In the genomic region with DNA sequence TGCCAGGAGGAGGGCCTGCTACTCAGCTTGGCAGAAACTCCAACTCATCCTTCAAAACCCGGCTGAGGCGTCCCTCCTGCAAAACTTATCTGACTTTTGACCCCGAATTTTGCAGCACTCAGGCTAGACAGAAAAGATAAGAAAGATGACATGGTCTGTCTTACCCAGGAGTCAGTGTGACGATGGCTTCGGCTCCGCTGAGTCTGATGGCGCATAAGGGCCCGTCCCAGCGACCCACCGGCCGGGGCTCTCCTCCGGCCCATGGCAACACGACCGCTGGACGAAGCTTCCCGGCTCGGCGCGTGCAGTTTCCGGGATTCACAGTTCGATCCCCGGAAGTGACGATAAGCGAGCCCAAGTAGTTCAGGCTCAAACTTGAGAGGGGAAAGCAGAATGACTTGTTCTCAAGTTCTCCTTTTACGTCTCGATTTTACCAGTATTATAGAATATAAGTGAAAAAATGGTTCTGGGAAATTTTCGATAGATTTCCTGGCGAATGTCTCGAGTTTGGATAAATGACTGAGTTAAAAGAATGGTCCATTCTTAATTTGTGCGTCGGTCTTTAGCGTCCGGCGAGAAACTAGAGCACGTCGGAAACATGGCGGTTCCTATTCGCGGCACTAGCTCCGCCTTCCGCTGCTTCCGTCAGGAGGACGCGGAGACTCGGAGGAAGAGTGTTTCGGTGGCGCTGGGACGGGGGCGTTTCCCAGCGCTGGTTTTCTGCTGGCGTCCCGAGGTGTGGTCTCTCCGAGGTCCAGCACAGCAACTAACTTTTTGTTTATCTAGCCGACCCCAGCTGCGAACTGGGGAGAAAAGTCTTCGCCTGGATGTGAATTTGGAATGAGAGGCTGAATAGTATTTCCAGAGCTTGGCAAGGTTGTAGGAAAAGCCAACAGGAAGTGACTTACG, we compare ENCODE assay signal across 1 cellular context.
TF ChIP-seq lines count a peak whose summit lies in the region.

TSS of gene LSG1 (minus strand) at position 292 of the 909 bp plus-strand sequence. CDS start at position 263, 29 bp downstream.

TF ChIP-seq in HepG2, 621 proteins besides CTCF, POLR2A, EP300 and RAD21 (continued from another document and continues in another):
- TF ChIP-seq ZNF792 (CRISPR knock-in tag; IDR thresholded peaks at IDR 0.05) (peak; percentile 73; the same call in 1 of the 2 replicates), RFXANK (CRISPR knock-in tag; IDR thresholded peaks at IDR 0.05) (no peak), ZNF253 (CRISPR knock-in tag; IDR thresholded peaks at IDR 0.05; ENCODE audit: borderline replicate concordance) (no peak), ZNF564 (CRISPR knock-in tag; IDR thresholded peaks at IDR 0.05) (peak; percentile 68), ZNF878 (CRISPR knock-in tag; IDR thresholded peaks at IDR 0.05) (peak; percentile 62; the same call in 1 of the 2 replicates), MYNN (CRISPR knock-in tag; IDR thresholded peaks at IDR 0.05; ENCODE audit: low read depth) (no peak), ZNF20 (CRISPR knock-in tag; IDR thresholded peaks at IDR 0.05) (no peak), ZFY (CRISPR knock-in tag; IDR thresholded peaks at IDR 0.05) (peak; percentile 66), ZNF124 (CRISPR knock-in tag; IDR thresholded peaks at IDR 0.05) (peak; percentile 31; the same call in 1 of the 2 replicates), SOX13 (IDR thresholded peaks at IDR 0.05) (no peak), SOX13 (CRISPR knock-in tag; conservative IDR thresholded peaks at IDR 0.05 in 1 of 2, IDR thresholded peaks at IDR 0.05 in 1 of 2) (peak in 1 of 2 experiments; percentile 14; a peak in 1 of 4 replicates), ZNF776 (CRISPR knock-in tag; IDR thresholded peaks at IDR 0.05) (no peak), SYNCRIP (IDR thresholded peaks at IDR 0.05; ENCODE audit: insufficient read depth, low read depth, low read length) (no peak), YEATS2 (CRISPR knock-in tag; IDR thresholded peaks at IDR 0.05; ENCODE audit: borderline replicate concordance) (peak; percentile 88), ZNF264 (CRISPR knock-in tag; IDR thresholded peaks at IDR 0.05) (peak; percentile 14), ZNF678 (CRISPR knock-in tag; IDR thresholded peaks at IDR 0.05) (no peak), MIXL1 (CRISPR knock-in tag; IDR thresholded peaks at IDR 0.05) (peak; percentile 94), RERE (CRISPR knock-in tag; IDR thresholded peaks at IDR 0.05; ENCODE audit: low read depth) (0 out of 2 replicates have a peak, but pooled peaks have one; percentile 11), ZNF501 (CRISPR knock-in tag; IDR thresholded peaks at IDR 0.05) (peak; percentile 82), ZKSCAN1 (IDR thresholded peaks at IDR 0.05; ENCODE audit: low read length) (0 out of 2 replicates have a peak, but pooled peaks have one; percentile 20), NKX3-1 (CRISPR knock-in tag; IDR thresholded peaks at IDR 0.05) (no peak), ZNF232 (CRISPR knock-in tag; IDR thresholded peaks at IDR 0.05; ENCODE audit: borderline replicate concordance) (peak; percentile 67; the same call in 1 of the 2 replicates), CCDC6 (CRISPR knock-in tag; IDR thresholded peaks at IDR 0.05) (peak; percentile 85; the same call in 1 of the 2 replicates), FOXJ3 (CRISPR knock-in tag; IDR thresholded peaks at IDR 0.05; ENCODE audit: borderline replicate concordance) (peak; percentile 33; the same call in 1 of the 2 replicates), ZNF660 (CRISPR knock-in tag; IDR thresholded peaks at IDR 0.05; ENCODE audit: borderline replicate concordance, low read depth) (no peak), HIVEP1 (CRISPR knock-in tag; IDR thresholded peaks at IDR 0.05) (peak; percentile 39; the same call in 1 of the 2 replicates), ZSCAN12 (CRISPR knock-in tag; IDR thresholded peaks at IDR 0.05) (0 out of 2 replicates have a peak, but pooled peaks have one; percentile 49), GMEB1 (CRISPR knock-in tag; IDR thresholded peaks at IDR 0.05; ENCODE audit: borderline replicate concordance) (peak; percentile 62; the same call in 1 of the 2 replicates), SP2 (CRISPR knock-in tag; IDR thresholded peaks at IDR 0.05) (peak; percentile 33), GFI1 (CRISPR knock-in tag; IDR thresholded peaks at IDR 0.05; ENCODE audit: borderline replicate concordance) (0 out of 2 replicates have a peak, but pooled peaks have one; percentile 20)
- TF ChIP-seq, protein P1, sequence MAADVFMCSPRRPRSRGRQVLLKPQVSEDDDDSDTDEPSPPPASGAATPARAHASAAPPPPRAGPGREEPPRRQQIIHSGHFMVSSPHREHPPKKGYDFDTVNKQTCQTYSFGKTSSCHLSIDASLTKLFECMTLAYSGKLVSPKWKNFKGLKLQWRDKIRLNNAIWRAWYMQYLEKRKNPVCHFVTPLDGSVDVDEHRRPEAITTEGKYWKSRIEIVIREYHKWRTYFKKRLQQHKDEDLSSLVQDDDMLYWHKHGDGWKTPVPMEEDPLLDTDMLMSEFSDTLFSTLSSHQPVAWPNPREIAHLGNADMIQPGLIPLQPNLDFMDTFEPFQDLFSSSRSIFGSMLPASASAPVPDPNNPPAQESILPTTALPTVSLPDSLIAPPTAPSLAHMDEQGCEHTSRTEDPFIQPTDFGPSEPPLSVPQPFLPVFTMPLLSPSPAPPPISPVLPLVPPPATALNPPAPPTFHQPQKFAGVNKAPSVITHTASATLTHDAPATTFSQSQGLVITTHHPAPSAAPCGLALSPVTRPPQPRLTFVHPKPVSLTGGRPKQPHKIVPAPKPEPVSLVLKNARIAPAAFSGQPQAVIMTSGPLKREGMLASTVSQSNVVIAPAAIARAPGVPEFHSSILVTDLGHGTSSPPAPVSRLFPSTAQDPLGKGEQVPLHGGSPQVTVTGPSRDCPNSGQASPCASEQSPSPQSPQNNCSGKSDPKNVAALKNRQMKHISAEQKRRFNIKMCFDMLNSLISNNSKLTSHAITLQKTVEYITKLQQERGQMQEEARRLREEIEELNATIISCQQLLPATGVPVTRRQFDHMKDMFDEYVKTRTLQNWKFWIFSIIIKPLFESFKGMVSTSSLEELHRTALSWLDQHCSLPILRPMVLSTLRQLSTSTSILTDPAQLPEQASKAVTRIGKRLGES (CRISPR knock-in tag; IDR thresholded peaks at IDR 0.05; ENCODE audit: borderline replicate concordance) = no peak
- TF ChIP-seq, protein P2, sequence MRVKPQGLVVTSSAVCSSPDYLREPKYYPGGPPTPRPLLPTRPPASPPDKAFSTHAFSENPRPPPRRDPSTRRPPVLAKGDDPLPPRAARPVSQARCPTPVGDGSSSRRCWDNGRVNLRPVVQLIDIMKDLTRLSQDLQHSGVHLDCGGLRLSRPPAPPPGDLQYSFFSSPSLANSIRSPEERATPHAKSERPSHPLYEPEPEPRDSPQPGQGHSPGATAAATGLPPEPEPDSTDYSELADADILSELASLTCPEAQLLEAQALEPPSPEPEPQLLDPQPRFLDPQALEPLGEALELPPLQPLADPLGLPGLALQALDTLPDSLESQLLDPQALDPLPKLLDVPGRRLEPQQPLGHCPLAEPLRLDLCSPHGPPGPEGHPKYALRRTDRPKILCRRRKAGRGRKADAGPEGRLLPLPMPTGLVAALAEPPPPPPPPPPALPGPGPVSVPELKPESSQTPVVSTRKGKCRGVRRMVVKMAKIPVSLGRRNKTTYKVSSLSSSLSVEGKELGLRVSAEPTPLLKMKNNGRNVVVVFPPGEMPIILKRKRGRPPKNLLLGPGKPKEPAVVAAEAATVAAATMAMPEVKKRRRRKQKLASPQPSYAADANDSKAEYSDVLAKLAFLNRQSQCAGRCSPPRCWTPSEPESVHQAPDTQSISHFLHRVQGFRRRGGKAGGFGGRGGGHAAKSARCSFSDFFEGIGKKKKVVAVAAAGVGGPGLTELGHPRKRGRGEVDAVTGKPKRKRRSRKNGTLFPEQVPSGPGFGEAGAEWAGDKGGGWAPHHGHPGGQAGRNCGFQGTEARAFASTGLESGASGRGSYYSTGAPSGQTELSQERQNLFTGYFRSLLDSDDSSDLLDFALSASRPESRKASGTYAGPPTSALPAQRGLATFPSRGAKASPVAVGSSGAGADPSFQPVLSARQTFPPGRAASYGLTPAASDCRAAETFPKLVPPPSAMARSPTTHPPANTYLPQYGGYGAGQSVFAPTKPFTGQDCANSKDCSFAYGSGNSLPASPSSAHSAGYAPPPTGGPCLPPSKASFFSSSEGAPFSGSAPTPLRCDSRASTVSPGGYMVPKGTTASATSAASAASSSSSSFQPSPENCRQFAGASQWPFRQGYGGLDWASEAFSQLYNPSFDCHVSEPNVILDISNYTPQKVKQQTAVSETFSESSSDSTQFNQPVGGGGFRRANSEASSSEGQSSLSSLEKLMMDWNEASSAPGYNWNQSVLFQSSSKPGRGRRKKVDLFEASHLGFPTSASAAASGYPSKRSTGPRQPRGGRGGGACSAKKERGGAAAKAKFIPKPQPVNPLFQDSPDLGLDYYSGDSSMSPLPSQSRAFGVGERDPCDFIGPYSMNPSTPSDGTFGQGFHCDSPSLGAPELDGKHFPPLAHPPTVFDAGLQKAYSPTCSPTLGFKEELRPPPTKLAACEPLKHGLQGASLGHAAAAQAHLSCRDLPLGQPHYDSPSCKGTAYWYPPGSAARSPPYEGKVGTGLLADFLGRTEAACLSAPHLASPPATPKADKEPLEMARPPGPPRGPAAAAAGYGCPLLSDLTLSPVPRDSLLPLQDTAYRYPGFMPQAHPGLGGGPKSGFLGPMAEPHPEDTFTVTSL (CRISPR knock-in tag; IDR thresholded peaks at IDR 0.05; ENCODE audit: borderline replicate concordance) = peak; percentile 31; the same call in 1 of the 2 replicates
- TF ChIP-seq, protein P3, sequence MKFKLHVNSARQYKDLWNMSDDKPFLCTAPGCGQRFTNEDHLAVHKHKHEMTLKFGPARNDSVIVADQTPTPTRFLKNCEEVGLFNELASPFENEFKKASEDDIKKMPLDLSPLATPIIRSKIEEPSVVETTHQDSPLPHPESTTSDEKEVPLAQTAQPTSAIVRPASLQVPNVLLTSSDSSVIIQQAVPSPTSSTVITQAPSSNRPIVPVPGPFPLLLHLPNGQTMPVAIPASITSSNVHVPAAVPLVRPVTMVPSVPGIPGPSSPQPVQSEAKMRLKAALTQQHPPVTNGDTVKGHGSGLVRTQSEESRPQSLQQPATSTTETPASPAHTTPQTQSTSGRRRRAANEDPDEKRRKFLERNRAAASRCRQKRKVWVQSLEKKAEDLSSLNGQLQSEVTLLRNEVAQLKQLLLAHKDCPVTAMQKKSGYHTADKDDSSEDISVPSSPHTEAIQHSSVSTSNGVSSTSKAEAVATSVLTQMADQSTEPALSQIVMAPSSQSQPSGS (CRISPR knock-in tag; IDR thresholded peaks at IDR 0.05) = peak; percentile 67; the same call in 1 of the 2 replicates
- TF ChIP-seq, protein P4, sequence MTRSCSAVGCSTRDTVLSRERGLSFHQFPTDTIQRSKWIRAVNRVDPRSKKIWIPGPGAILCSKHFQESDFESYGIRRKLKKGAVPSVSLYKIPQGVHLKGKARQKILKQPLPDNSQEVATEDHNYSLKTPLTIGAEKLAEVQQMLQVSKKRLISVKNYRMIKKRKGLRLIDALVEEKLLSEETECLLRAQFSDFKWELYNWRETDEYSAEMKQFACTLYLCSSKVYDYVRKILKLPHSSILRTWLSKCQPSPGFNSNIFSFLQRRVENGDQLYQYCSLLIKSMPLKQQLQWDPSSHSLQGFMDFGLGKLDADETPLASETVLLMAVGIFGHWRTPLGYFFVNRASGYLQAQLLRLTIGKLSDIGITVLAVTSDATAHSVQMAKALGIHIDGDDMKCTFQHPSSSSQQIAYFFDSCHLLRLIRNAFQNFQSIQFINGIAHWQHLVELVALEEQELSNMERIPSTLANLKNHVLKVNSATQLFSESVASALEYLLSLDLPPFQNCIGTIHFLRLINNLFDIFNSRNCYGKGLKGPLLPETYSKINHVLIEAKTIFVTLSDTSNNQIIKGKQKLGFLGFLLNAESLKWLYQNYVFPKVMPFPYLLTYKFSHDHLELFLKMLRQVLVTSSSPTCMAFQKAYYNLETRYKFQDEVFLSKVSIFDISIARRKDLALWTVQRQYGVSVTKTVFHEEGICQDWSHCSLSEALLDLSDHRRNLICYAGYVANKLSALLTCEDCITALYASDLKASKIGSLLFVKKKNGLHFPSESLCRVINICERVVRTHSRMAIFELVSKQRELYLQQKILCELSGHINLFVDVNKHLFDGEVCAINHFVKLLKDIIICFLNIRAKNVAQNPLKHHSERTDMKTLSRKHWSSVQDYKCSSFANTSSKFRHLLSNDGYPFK (CRISPR knock-in tag; IDR thresholded peaks at IDR 0.05; ENCODE audit: borderline replicate concordance) = peak; percentile 91
